In the genomic region with DNA sequence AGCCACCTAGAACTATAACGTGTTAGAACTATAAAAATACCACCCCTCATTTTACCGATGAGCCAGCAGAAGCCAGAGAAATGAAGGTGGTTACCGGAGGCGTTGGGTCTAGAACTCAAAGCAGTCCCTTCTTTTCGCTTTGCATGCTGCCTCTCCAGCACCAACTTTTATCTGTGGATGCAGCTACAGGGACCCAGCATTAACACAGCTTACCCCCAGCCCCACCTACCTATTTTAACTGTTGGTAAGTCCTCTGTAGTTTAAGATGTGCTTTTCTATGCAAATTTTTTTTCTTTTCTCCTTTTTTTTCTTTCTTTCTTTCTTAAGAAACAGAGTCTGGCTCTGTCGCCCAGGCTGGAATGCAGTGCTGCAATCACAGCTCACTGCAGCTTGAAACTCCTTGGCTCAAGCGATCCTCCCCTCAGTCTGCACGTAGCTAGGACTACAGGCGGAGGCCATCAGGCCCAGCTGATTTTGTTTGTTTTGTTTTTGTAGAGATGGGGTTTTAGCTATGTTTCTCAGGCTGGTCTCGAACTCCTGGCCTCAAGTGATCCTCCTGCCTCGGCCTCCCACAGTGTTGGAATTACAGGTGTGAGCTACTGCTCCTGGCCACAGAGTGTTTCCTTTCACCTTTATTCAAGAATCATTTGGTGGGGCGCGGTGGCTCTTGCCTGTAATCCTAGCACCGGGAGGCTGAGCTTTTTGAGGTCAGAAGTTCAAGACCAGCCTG, we compare ENCODE assay signal across 8 cellular contexts. TPM values are rescaled to one million over a fixed set of nuclear protein-coding genes. Genes with fewer than 3 reads are reported as not detected.
DNase-seq lines count a peak whose midpoint lies in the region; ATAC-seq and TF ChIP-seq lines count a peak whose summit lies in the region.

No MANE protein-coding gene starts in this region.

- H2BK5ac ChIP-seq in trophoblast cell (ENCODE audit: low read depth, low read length, poor library complexity): peak overlapping the region; percentile 80

- H3K4me3 ChIP-seq in WI38 (ENCODE audit: low read depth, low read length) (peak overlapping the region; percentile 95), gastroesophageal sphincter (peak overlapping the region; percentile 68 to 91), trophoblast cell (ENCODE audit: low read depth, low read length) (peak overlapping the region; percentile 80)

- H3K4me1 ChIP-seq in gastroesophageal sphincter (peaks cover 0 to 22% (median 9%) of the 10 kb centered on the region in 3 donors), trophoblast cell (ENCODE audit: control insufficient read depth in 1 of 2, insufficient read depth in 2 of 2, low read length in 2 of 2) (no peaks in the 10 kb centered on the region)

- TF ChIP-seq CTCF in WI38 (IDR thresholded peaks at IDR 0.05; ENCODE audit: low read depth, low read length): no peak
- no peak for TF ChIP-seq CTCF in gastroesophageal sphincter (IDR thresholded peaks at IDR 0.05)

- H3K9me3 ChIP-seq in gastroesophageal sphincter (no peaks in the 10 kb centered on the region), trophoblast cell (ENCODE audit: insufficient read depth, low read depth, low read length) (no peaks in the 10 kb centered on the region)

- H3K18ac ChIP-seq in trophoblast cell (ENCODE audit: low read length): peak overlapping the region; percentile 98

- peak; percentile 24 for DNase-seq in COLO829 (ENCODE audit: low spot score)
- peak; percentile 2 to 39 for DNase-seq in trophoblast cell
- no peak for DNase-seq in D341Med (ENCODE audit: low spot score)
- no peak for DNase-seq in hippocampal formation (lab: John Stamatoyannopoulos, UW)

- peak overlapping the region; percentile 68 for H3K4ac ChIP-seq in trophoblast cell (ENCODE audit: low read depth, low read length)

- H3K79me2 ChIP-seq in trophoblast cell (ENCODE audit: control insufficient read depth, insufficient read depth, low read length, poor library complexity): peaks cover 6% of the 10 kb centered on the region

- H4K12ac ChIP-seq in trophoblast cell (ENCODE audit: low read depth, low read length): peak overlapping the region; percentile 96

- H4K91ac ChIP-seq in trophoblast cell (ENCODE audit: low read depth, low read length): peak overlapping the region; percentile 95

- peak overlapping the region; percentile 98 for H3K14ac ChIP-seq in trophoblast cell (ENCODE audit: low read length)

- H3K79me1 ChIP-seq in trophoblast cell (ENCODE audit: low read length): peaks cover 8% of the 10 kb centered on the region

- peak overlapping the region; percentile 95 for H2AFZ ChIP-seq in trophoblast cell (ENCODE audit: insufficient read depth, low read length, poor library complexity)

- H4K8ac ChIP-seq in trophoblast cell (ENCODE audit: low read depth, low read length): peak overlapping the region; percentile 96

- ATAC-seq in GM19372 (IDR thresholded peaks at IDR 0.05; ENCODE audit: low read depth, unreplicated experiment): peak; percentile 30
- peak; percentile 32 for ATAC-seq in HG03432 (IDR thresholded peaks at IDR 0.05; ENCODE audit: unreplicated experiment)
- ATAC-seq in gastroesophageal sphincter: peak; percentile 54

- WGBS in gastroesophageal sphincter (ENCODE audit: low coverage in 1 of 2), 2 donors: 3 to 32% methylated on average over 6 to 13 of the region's 14 CpGs
- no CpG with 5 or more reads among the region's 14 CpGs for WGBS in trophoblast cell (ENCODE audit: extremely low coverage, insufficient coverage, insufficient read length)

- H3K36me3 ChIP-seq in gastroesophageal sphincter: no peaks in the 10 kb centered on the region
- no peaks in the 10 kb centered on the region for H3K36me3 ChIP-seq in trophoblast cell (ENCODE audit: control insufficient read depth in 1 of 2, insufficient read depth in 2 of 2, low read length in 2 of 2)

- H3K9ac ChIP-seq in trophoblast cell (ENCODE audit: low read length): peak overlapping the region; percentile 72

- H2AK5ac ChIP-seq in trophoblast cell (ENCODE audit: low read length): no peak overlapping the region

- no peak for TF ChIP-seq POLR2A in gastroesophageal sphincter (IDR thresholded peaks at IDR 0.05)

- TF ChIP-seq EP300 in gastroesophageal sphincter (IDR thresholded peaks at IDR 0.05): no peak

- H2BK12ac ChIP-seq in trophoblast cell (ENCODE audit: low read length): no peak overlapping the region

- H2BK120ac ChIP-seq in trophoblast cell (ENCODE audit: insufficient read depth, low read length, poor library complexity): peak overlapping the region; percentile 63

- no peak overlapping the region for H3K23ac ChIP-seq in trophoblast cell (ENCODE audit: low read length)

- H3K27me3 ChIP-seq in gastroesophageal sphincter (no peaks in the 10 kb centered on the region), trophoblast cell (ENCODE audit: insufficient read depth, low read length) (no peaks in the 10 kb centered on the region)

- H3K4me2 ChIP-seq in trophoblast cell (ENCODE audit: low read length): peak overlapping the region; percentile 77

- H3K27ac ChIP-seq in gastroesophageal sphincter: peak overlapping the region; percentile 94 to 98 (median 96)
- peak overlapping the region; percentile 45 for H3K27ac ChIP-seq in trophoblast cell (ENCODE audit: low read depth, low read length)

RNA-seq across cellular contexts. Expression of a gene that starts 6.5 kb away (rescaled TPM):
- 10 to 100 TPM; 11.2 to 18.6 (median 15.0) TPM for total RNA-seq in gastroesophageal sphincter
- polyA plus RNA-seq in trophoblast cell (2013): 8.1 and 8.8 TPM in 2 replicates

RNA-seq across cellular contexts. Expression of a gene that starts 46.7 kb away (rescaled TPM):
- total RNA-seq in gastroesophageal sphincter: 10 to 100 TPM; 31.6 to 66.2 (median 40.4) TPM
- polyA plus RNA-seq in trophoblast cell (2013): 59.2 and 61.0 TPM in 2 replicates

Comparison
In these comparisons a context has a peak if more than half of its experiments do, and no peak if none do; other contexts are left out.
1. DNase-seq: peak in COLO829 (single experiment) and trophoblast cell (2 of 2); none in D341Med (single experiment) and hippocampal formation (0 of 2).
2. Peak in every context shown above with its lines, with median percentiles within 50 percentile points of each other: ATAC-seq and H3K4me3 ChIP-seq.